In genomic region chr5:126490167-126490937, GRCh38 we compare ENCODE assay signal across 9 cellular contexts.
A peak's percentile ranks its signal among the peaks of the same experiment; 100 is the strongest.
DNase-seq lines count a peak whose midpoint lies in the region; ATAC-seq, FAIRE-seq and TF ChIP-seq lines count a peak whose summit lies in the region.
"Had no signal": no experiment of that assay in that cellular context is flagged by ENCODE, and none has a peak within 500 bp of the region (broad histone marks: within the 10 kb centered on the region; RNA-seq: fewer than 3 reads in every experiment).

No MANE protein-coding gene starts in this region.

- TF ChIP-seq CTCF in cardiac muscle cell (IDR thresholded peaks at IDR 0.05; ENCODE audit: low read depth, low read length) (peak; percentile 5), astrocyte of the cerebellum (IDR thresholded peaks at IDR 0.05; ENCODE audit: low read depth, low read length, missing control alignments) (peak; percentile 54), keratinocyte (optimal IDR thresholded peaks at IDR 0.05 in 1 of 3, IDR thresholded peaks at IDR 0.05 in 1 of 3, conservative IDR thresholded peaks at IDR 0.05 in 1 of 3; ENCODE audit: extremely low read depth in 1 of 3, insufficient read depth in 2 of 3, low read length in 3 of 3) (peak; percentile 47 to 63 (median 58)), vagina (IDR thresholded peaks at IDR 0.05) (no peak), GM13977 (IDR thresholded peaks at IDR 0.05; ENCODE audit: extremely low read depth, insufficient read depth, missing control alignments) (no peak)

- ATAC-seq in right cardiac atrium: no peak
- ATAC-seq in GM18873 (IDR thresholded peaks at IDR 0.05; ENCODE audit: low FRiP score, unreplicated experiment): no peak

- H3K4me1 ChIP-seq in cardiac muscle cell (ENCODE audit: low read depth): peaks cover 18% of the 10 kb centered on the region
- no peaks in the 10 kb centered on the region for H3K4me1 ChIP-seq in right cardiac atrium (ENCODE audit: control insufficient read depth, insufficient read depth, low read length)
- H3K4me1 ChIP-seq in keratinocyte (ENCODE audit: control insufficient read depth, extremely low read depth, insufficient read depth, low read length): peaks cover 6% of the 10 kb centered on the region
- no peaks in the 10 kb centered on the region for H3K4me1 ChIP-seq in vagina

- H3K4me3 ChIP-seq in cardiac muscle cell (no peak overlapping the region), right cardiac atrium (ENCODE audit: low read length) (no peak overlapping the region), astrocyte of the cerebellum (ENCODE audit: low read depth, low read length) (no peak overlapping the region), keratinocyte (ENCODE audit: control insufficient read depth in 2 of 3, extremely low read depth in 1 of 3, insufficient read depth in 2 of 3, low read depth in 1 of 3, low read length in 3 of 3) (no peak overlapping the region), vagina (no peak overlapping the region)

- DNase-seq in cardiac muscle cell (ENCODE audit: low read depth in 1 of 2, low spot score in 1 of 2): no peak
- DNase-seq in right cardiac atrium: no peak
- peak; percentile 91 for DNase-seq in astrocyte of the cerebellum (ENCODE audit: low read depth)
- no peak for DNase-seq in keratinocyte (ENCODE audit: low read depth, low spot score)
- no peak for DNase-seq in vagina (ENCODE audit: extremely low spot score in 2 of 2)
- DNase-seq in GM13977 (ENCODE audit: low spot score): no peak
- no peak for DNase-seq in cerebellum (ENCODE audit: low spot score)
- DNase-seq: central memory CD4-positive, alpha-beta T cell had no signal

- intact Hi-C loops in right cardiac atrium (cut with DNase I): no loop called here
- intact Hi-C loops in vagina (cut with DNase I): no loop called here

- no peak overlapping the region for H2AFZ ChIP-seq in keratinocyte (ENCODE audit: control insufficient read depth, low read length)

- H3K9ac ChIP-seq in keratinocyte (ENCODE audit: control insufficient read depth, extremely low read depth, insufficient read depth, low read length): peak overlapping the region; percentile 26

- no peak for FAIRE-seq in keratinocyte (lab: Jason Lieb, UNC)

- dilution Hi-C loops in keratinocyte (cut with MboI; ENCODE audit: extremely low pct_ligation_motif_present, low sequenced_read_pairs): no loop called here

- H3K79me2 ChIP-seq in keratinocyte (ENCODE audit: control insufficient read depth, insufficient read depth, low read length): no peaks in the 10 kb centered on the region

- no peaks in the 10 kb centered on the region for H3K9me1 ChIP-seq in keratinocyte (ENCODE audit: control insufficient read depth, extremely low read depth, insufficient read depth, low read length)

- in situ Hi-C loops in astrocyte of the cerebellum (cut with HindIII; ENCODE audit: low sequenced_read_pairs) (no loop called here), GM13977 (cut with MboI; ENCODE audit: low pct_unique_long_range_greater_than_20kb, low sequenced_read_pairs, unreplicated experiment) (no loop called here)

- 76% methylated on average over 12 of the region's 12 CpGs for WGBS in right cardiac atrium

- H3K27ac ChIP-seq in cardiac muscle cell (peak overlapping the region; percentile 73), right cardiac atrium (ENCODE audit: low read length) (no peak overlapping the region), keratinocyte (ENCODE audit: control insufficient read depth, insufficient read depth, low read length) (no peak overlapping the region), vagina (peak overlapping the region; percentile 64)

- H3K27me3 ChIP-seq in cardiac muscle cell (no peaks in the 10 kb centered on the region), right cardiac atrium (ENCODE audit: control insufficient read depth, insufficient read depth) (no peaks in the 10 kb centered on the region), keratinocyte (ENCODE audit: control insufficient read depth, extremely low read depth, insufficient read depth, low read length) (no peaks in the 10 kb centered on the region), vagina (no peaks in the 10 kb centered on the region)

- peaks cover 14% of the 10 kb centered on the region for H3K36me3 ChIP-seq in cardiac muscle cell
- H3K36me3 ChIP-seq in keratinocyte (ENCODE audit: control insufficient read depth in 2 of 2, extremely low read depth in 1 of 2, insufficient read depth in 2 of 2, low read length in 2 of 2): peaks cover 39 to 44% of the 10 kb centered on the region in 2 experiments
- peaks cover 0 to 74% of the 10 kb centered on the region in 2 donors for H3K36me3 ChIP-seq in vagina

- no peaks in the 10 kb centered on the region for H4K20me1 ChIP-seq in keratinocyte (ENCODE audit: control insufficient read depth, extremely low read depth, insufficient read depth, low read length)

- H3K4me2 ChIP-seq in keratinocyte (ENCODE audit: control insufficient read depth, extremely low read depth, insufficient read depth, low read depth, low read length): no peak overlapping the region

- TF ChIP-seq POLR2A in vagina (IDR thresholded peaks at IDR 0.05): no peak

- H3K9me3 ChIP-seq in cardiac muscle cell (ENCODE audit: low read depth): no peaks in the 10 kb centered on the region
- H3K9me3 ChIP-seq in right cardiac atrium (ENCODE audit: control insufficient read depth, low read length): no peaks in the 10 kb centered on the region
- H3K9me3 ChIP-seq in keratinocyte (ENCODE audit: control insufficient read depth, low read depth, low read length): no peaks in the 10 kb centered on the region
- no peaks in the 10 kb centered on the region for H3K9me3 ChIP-seq in vagina

Comparison
In these comparisons a context has a peak if more than half of its experiments do, and no peak if none do; other contexts are left out.
1. H3K27ac ChIP-seq: peak in cardiac muscle cell (single experiment) and vagina (single experiment); none in right cardiac atrium (single experiment) and keratinocyte (single experiment).
2. CTCF ChIP-seq: peak in cardiac muscle cell (single experiment), astrocyte of the cerebellum (single experiment) and keratinocyte (3 of 3); none in vagina (0 of 3) and GM13977 (single experiment).